Comparison of ENCODE assay signal across 10 cellular contexts in the genomic region with DNA sequence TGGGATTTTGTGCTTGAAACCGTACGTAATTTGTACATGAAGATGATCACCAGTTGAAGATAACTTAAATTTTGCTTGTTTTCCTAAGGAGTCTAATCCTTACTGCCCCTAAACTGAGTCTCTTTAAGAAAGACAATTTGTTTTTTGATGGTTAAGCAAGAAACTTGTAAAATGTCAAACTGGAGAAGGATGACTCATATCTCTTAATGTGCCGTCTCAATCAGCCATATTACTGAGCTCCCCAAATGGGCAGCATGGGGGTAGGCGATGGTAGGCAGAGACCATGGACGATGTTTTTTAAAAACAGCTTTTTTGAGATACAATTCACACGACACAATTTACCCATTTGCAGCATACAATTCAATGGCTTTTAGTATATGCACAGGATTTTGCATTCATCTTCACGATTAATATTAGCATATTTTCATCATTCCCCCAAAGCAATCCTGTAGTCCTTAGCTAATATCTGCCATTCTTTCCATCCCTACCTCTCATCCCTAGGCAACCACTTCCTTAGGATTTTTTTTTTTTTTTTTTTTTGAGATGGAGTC. TPM values are rescaled to one million over a fixed set of nuclear protein-coding genes. Genes with fewer than 3 reads are reported as not detected.
DNase-seq lines count a peak whose midpoint lies in the region; TF ChIP-seq lines count a peak whose summit lies in the region.
"Had no signal": no experiment of that assay in that cellular context is flagged by ENCODE, and none has a peak within 500 bp of the region (broad histone marks: within the 10 kb centered on the region; RNA-seq: fewer than 3 reads in every experiment).

No MANE protein-coding gene starts in this region.

- no peak overlapping the region for H2AK5ac ChIP-seq in neuronal stem cell (ENCODE audit: low read depth, low read length)

- no peak for TF ChIP-seq CTCF in CD14-positive monocyte (IDR thresholded peaks at IDR 0.05)
- TF ChIP-seq CTCF in progenitor cell of endocrine pancreas (IDR thresholded peaks at IDR 0.05; ENCODE audit: unreplicated experiment): no peak
- no peak for TF ChIP-seq CTCF in RWPE1 (conservative IDR thresholded peaks at IDR 0.05; ENCODE audit: low read depth)

- peaks cover 67% of the 10 kb centered on the region for H3K4me1 Mint-ChIP-seq in CD14-positive monocyte
- H3K4me1 Mint-ChIP-seq in activated naive CD8-positive, alpha-beta T cell (ENCODE audit: low read depth): peaks cover 73% of the 10 kb centered on the region
- H3K4me1 Mint-ChIP-seq in progenitor cell of endocrine pancreas (ENCODE audit: low read depth): peaks cover 8% of the 10 kb centered on the region

- no peak for DNase-seq in CD14-positive monocyte (ENCODE audit: low spot score)
- DNase-seq in GM03348 (ENCODE audit: low spot score): peak; percentile 21
- no peak for DNase-seq in neuronal stem cell (ENCODE audit: low spot score)
- DNase-seq in progenitor cell of endocrine pancreas (ENCODE audit: low spot score, unreplicated experiment): no peak
- DNase-seq in mucosa of gallbladder (ENCODE audit: low spot score): no peak
- no peak for DNase-seq in RWPE1 (ENCODE audit: low spot score)
- DNase-seq in NCI-H510A (lab: John Stamatoyannopoulos, UW): no peak
- DNase-seq: DND-41 had no signal

- no peaks in the 10 kb centered on the region for H3K79me1 ChIP-seq in neuronal stem cell (ENCODE audit: low read depth, low read length)

- H3K4ac ChIP-seq in neuronal stem cell (ENCODE audit: low read length): no peak overlapping the region

- no CpG with 5 or more reads among the region's 7 CpGs for WGBS in neuronal stem cell (ENCODE audit: extremely low coverage in 2 of 2, insufficient read length in 2 of 2, insufficient replicate concordance in 1 of 2), 2 donors

- no peak overlapping the region for H2BK5ac ChIP-seq in neuronal stem cell (ENCODE audit: low read length)

- no peak overlapping the region for H3K14ac ChIP-seq in neuronal stem cell (ENCODE audit: low read length)

- H3K27me3 ChIP-seq in neuronal stem cell (ENCODE audit: control insufficient read depth in 3 of 3, insufficient read depth in 3 of 3, low read depth in 1 of 3, low read length in 3 of 3): no peaks in the 10 kb centered on the region
- H3K27me3 ChIP-seq: adrenal gland had no signal

- H3K4me3 ChIP-seq in neuronal stem cell (ENCODE audit: low read length in 2 of 2): no peak overlapping the region
- H3K4me3 ChIP-seq: adrenal gland had no signal

- H3K23ac ChIP-seq in neuronal stem cell (ENCODE audit: low read depth, low read length, poor library complexity): no peak overlapping the region

- POLR2A ChIA-PET in RWPE1 (lab: Yijun Ruan, JAX; ENCODE audit: low non-redundant PET): no interaction called here

- no peak overlapping the region for H3K9ac ChIP-seq in neuronal stem cell (ENCODE audit: low read depth, low read length, poor library complexity)

- H3K9me3 ChIP-seq in neuronal stem cell (replicated peaks in 1 of 2; ENCODE audit: control insufficient read depth in 2 of 2, insufficient read depth in 1 of 2, low read depth in 1 of 2, low read length in 2 of 2): no peaks in the 10 kb centered on the region
- H3K9me3 ChIP-seq: adrenal gland had no signal

- H3K36me3 Mint-ChIP-seq in CD14-positive monocyte (peaks cover 50 to 68% of the 10 kb centered on the region in 2 donors), progenitor cell of endocrine pancreas (ENCODE audit: insufficient read depth) (no peaks in the 10 kb centered on the region)
- peaks cover 3% of the 10 kb centered on the region for H3K36me3 Mint-ChIP-seq in activated naive CD8-positive, alpha-beta T cell

- CTCF ChIA-PET in RWPE1 (lab: Yijun Ruan, JAX): interaction anchor here (0.7 to 0.9 kb wide), 2 partner anchors 54 to 69 kb away, joined by 3 read pairs; no protein-coding TSS in a partner anchor

- no peak overlapping the region for H2BK12ac ChIP-seq in neuronal stem cell (ENCODE audit: low read length)

- intact Hi-C loops in CD14-positive monocyte (cut with micrococcal nuclease): no loop called here

- H3K9me3 Mint-ChIP-seq in CD14-positive monocyte (peaks cover 0 to 2% (median 0%) of the 10 kb centered on the region in 7 donors), progenitor cell of endocrine pancreas (ENCODE audit: low read depth) (no peaks in the 10 kb centered on the region)
- H3K9me3 Mint-ChIP-seq in activated naive CD8-positive, alpha-beta T cell (ENCODE audit: low read depth): no peaks in the 10 kb centered on the region

- no peak overlapping the region for H3K27ac ChIP-seq in neuronal stem cell (replicated peaks; ENCODE audit: low read length)
- H3K27ac ChIP-seq in RWPE1: no peak overlapping the region

- no peaks in the 10 kb centered on the region for H3K36me3 ChIP-seq in neuronal stem cell (replicated peaks in 1 of 2; ENCODE audit: control insufficient read depth in 2 of 2, insufficient read depth in 2 of 2, low read length in 2 of 2)
- H3K36me3 ChIP-seq: adrenal gland had no signal

- H3K4me1 ChIP-seq in neuronal stem cell (ENCODE audit: control insufficient read depth in 2 of 2, insufficient read depth in 1 of 2, low read depth in 1 of 2, low read length in 2 of 2): peaks cover 14 to 24% of the 10 kb centered on the region in 2 donors

- H3K18ac ChIP-seq in neuronal stem cell (ENCODE audit: low read length): no peak overlapping the region

- H2BK15ac ChIP-seq in neuronal stem cell (ENCODE audit: low read length): no peak overlapping the region

- no peak overlapping the region for H4K91ac ChIP-seq in neuronal stem cell (ENCODE audit: low read depth, low read length, poor library complexity)

- H3K4me3 Mint-ChIP-seq in CD14-positive monocyte (peak overlapping the region in 1 of 2 donors; percentile 37), progenitor cell of endocrine pancreas (ENCODE audit: low read depth) (no peak overlapping the region)
- peak overlapping the region; percentile 60 for H3K4me3 Mint-ChIP-seq in activated naive CD8-positive, alpha-beta T cell

- H3K4me2 ChIP-seq in neuronal stem cell (ENCODE audit: insufficient read depth, low read length, poor library complexity, severe bottlenecking): no peak overlapping the region

- H3K27ac Mint-ChIP-seq in CD14-positive monocyte (peak overlapping the region; percentile 73 to 92 (median 88)), progenitor cell of endocrine pancreas (no peak overlapping the region)
- peak overlapping the region; percentile 65 for H3K27ac Mint-ChIP-seq in activated naive CD8-positive, alpha-beta T cell

- peaks cover 0 to 8% (median 2%) of the 10 kb centered on the region in 3 donors for H3K27me3 Mint-ChIP-seq in CD14-positive monocyte (ENCODE audit: low read depth in 3 of 3)
- no peaks in the 10 kb centered on the region for H3K27me3 Mint-ChIP-seq in activated naive CD8-positive, alpha-beta T cell
- no peaks in the 10 kb centered on the region for H3K27me3 Mint-ChIP-seq in progenitor cell of endocrine pancreas

- no peak overlapping the region for H2BK120ac ChIP-seq in neuronal stem cell (ENCODE audit: low read depth, low read length)

- H2AFZ ChIP-seq in neuronal stem cell (ENCODE audit: low read length): peak overlapping the region; percentile 80

- H4K8ac ChIP-seq in neuronal stem cell (ENCODE audit: low read depth, low read length): no peak overlapping the region

RNA-seq across cellular contexts. Expression of gene ARHGAP26, which starts 14.3 kb away (rescaled TPM):
- polyA plus RNA-seq in CD14-positive monocyte: 10 to 100 TPM; 26.5 to 28.7 TPM
- 6.2 TPM for polyA plus RNA-seq in neuronal stem cell (2013, experiment 1 of 2)
- polyA plus RNA-seq in neuronal stem cell (2013, experiment 2 of 2): 5.7 TPM
- 21.3 and 24.5 TPM in 2 replicates for total RNA-seq in progenitor cell of endocrine pancreas
- 60.3 TPM for total RNA-seq in mucosa of gallbladder
